ENCODE assay signal across 12 cellular contexts in the genomic region with DNA sequence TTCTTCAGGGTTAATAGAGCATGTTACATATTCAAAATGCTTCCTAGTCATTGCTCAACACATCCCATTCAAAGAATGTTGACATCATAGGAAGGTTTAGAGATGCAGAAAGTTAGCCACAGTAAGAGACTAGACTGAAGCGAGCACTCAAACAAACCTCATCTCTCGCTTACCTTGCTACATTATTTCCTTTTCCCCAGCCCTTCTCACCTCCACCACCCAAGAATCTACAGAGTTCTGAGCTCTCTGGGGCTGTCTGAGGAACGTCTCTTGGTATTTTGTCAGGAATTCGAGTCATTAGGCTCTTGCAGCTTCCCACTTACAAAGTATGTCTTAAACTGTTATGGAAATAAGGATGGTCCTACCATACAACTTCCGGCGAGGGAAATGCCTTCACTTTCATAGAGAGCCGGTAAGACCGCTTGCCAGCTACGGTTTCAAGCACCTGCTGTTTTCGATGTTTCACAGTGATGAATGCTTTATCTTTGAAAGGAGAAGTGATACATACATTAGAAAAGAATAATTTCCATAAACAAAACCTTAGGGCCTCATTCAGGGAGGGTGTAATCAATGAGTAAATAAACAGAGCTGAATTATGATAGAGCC.
DNase-seq lines count a peak whose midpoint lies in the region; ATAC-seq and TF ChIP-seq lines count a peak whose summit lies in the region.
"Had no signal": no experiment of that assay in that cellular context is flagged by ENCODE, and none has a peak within 500 bp of the region (broad histone marks: within the 10 kb centered on the region; RNA-seq: fewer than 3 reads in every experiment).

No MANE protein-coding gene starts in this region.

- intact Hi-C loops in natural killer cell (cut with micrococcal nuclease): no loop called here

- H3K27ac ChIP-seq in upper lobe of left lung: no peak overlapping the region
- H3K27ac ChIP-seq: adrenal gland had no signal

- WGBS in upper lobe of left lung, 2 donors: 82 to 84% methylated on average over 10 of the region's 10 CpGs

- H3K9me3 ChIP-seq in upper lobe of left lung: no peaks in the 10 kb centered on the region
- H3K9me3 ChIP-seq: adrenal gland had no signal

- TF ChIP-seq CTCF in natural killer cell (IDR thresholded peaks at IDR 0.05) (no peak), upper lobe of left lung (IDR thresholded peaks at IDR 0.05) (no peak)

- no peak overlapping the region for H3K4me3 ChIP-seq in upper lobe of left lung
- H3K4me3 ChIP-seq: adrenal gland had no signal

- H3K9me3 Mint-ChIP-seq in natural killer cell: no peaks in the 10 kb centered on the region

- H3K36me3 ChIP-seq in upper lobe of left lung: peaks cover 0 to 56% (median 0%) of the 10 kb centered on the region in 4 donors
- H3K36me3 ChIP-seq: adrenal gland had no signal

- TF ChIP-seq POLR2A in upper lobe of left lung (IDR thresholded peaks at IDR 0.05): no peak

- DNase-seq in iPS DF 19.7 (ENCODE audit: low read depth, low spot score) (peak; percentile 93), natural killer cell (no peak), NCI-H2171 (lab: John Stamatoyannopoulos, UW) (no peak), upper lobe of left lung (no peak)
- DNase-seq in activated effector memory CD4-positive, alpha-beta T cell treated with anti-CD3 and anti-CD28 coated beads, Interleukin-2, amount 50 U/mL, for 16 hours: no peak
- DNase-seq: adrenal gland; kidney; Right ventricle myocardium superior; stimulated activated CD4-positive, alpha-beta T cell treated with anti-CD3 and anti-CD28 coated beads, Interleukin-4, amount 100 ng/mL, for 1 hour had no signal

- peaks cover 0 to 10% (median 2%) of the 10 kb centered on the region in 4 donors for H3K4me1 ChIP-seq in upper lobe of left lung
- H3K4me1 ChIP-seq: adrenal gland had no signal

- no peaks in the 10 kb centered on the region for H3K27me3 ChIP-seq in upper lobe of left lung

- ATAC-seq in GM18511 (IDR thresholded peaks at IDR 0.05; ENCODE audit: unreplicated experiment) (peak; percentile 95), GM21737 (IDR thresholded peaks at IDR 0.05; ENCODE audit: unreplicated experiment) (peak; percentile 91), HG03521 (IDR thresholded peaks at IDR 0.05; ENCODE audit: unreplicated experiment) (peak; percentile 97), natural killer cell (no peak), upper lobe of left lung (ENCODE audit: low FRiP score in 2 of 2) (no peak)

- no peak overlapping the region for H3K27ac Mint-ChIP-seq in natural killer cell

- no peak for TF ChIP-seq EP300 in upper lobe of left lung (IDR thresholded peaks at IDR 0.05)

- H3K4me1 Mint-ChIP-seq in natural killer cell: peaks cover 0 to 9% of the 10 kb centered on the region in 2 donors

- H3K27me3 Mint-ChIP-seq in natural killer cell (ENCODE audit: low read depth in 2 of 2): peaks cover 9 to 11% of the 10 kb centered on the region in 2 donors

- H3K4me3 Mint-ChIP-seq in natural killer cell: no peak overlapping the region

- no peaks in the 10 kb centered on the region for H3K36me3 Mint-ChIP-seq in natural killer cell

Comparison
In these comparisons a context has a peak if more than half of its experiments do, and no peak if none do; other contexts are left out.
1. ATAC-seq: peak in GM18511 (single experiment), GM21737 (single experiment) and HG03521 (single experiment); none in natural killer cell (0 of 3) and upper lobe of left lung (0 of 2).